Comparison of ENCODE assay signal across 25 cellular contexts in the genomic region with DNA sequence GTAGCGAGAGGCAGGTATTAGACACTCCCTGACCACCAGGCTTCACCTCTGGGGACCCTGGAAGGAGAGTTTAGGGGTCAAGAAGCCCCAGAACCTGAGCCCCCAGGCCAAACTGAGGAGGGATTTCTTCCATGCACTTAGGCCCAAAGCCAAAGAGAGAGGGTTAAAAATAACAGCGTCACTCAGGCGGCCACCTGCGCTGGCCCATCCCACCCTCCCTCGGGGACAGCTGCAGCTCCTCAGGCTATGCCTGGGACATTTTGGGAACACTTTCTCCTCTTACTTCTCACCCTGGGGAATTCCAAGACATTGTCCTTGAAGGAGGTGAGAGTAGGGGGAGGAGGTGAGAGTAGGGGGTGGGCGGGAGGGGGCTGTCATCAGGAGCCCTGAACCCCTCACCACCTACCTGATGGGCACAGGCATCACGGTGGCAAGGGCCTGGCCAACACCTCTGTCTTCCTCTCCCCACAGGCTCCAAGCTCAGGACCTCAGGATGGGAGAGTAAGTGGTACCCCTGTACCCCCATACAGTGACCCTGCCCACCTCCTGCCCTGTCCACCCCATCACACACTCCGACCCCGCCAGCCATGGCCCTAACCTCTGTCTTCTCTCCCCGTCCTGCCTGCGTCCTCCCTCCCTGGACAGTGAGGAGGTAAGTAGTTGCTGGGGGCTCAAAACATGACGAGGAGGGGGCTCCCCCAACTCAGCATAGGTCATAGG. TPM values are rescaled to one million over a fixed set of nuclear protein-coding genes. Genes with fewer than 3 reads are reported as not detected.
DNase-seq lines count a peak whose midpoint lies in the region; ATAC-seq, FAIRE-seq and TF ChIP-seq lines count a peak whose summit lies in the region.
"Had no signal": no experiment of that assay in that cellular context is flagged by ENCODE, and none has a peak within 500 bp of the region (broad histone marks: within the 10 kb centered on the region; RNA-seq: fewer than 3 reads in every experiment).

No MANE protein-coding gene starts in this region.

- no peak for FAIRE-seq in GM12878 (lab: Jason Lieb, UNC)

- no peaks in the 10 kb centered on the region for H3K36me3 ChIP-seq in GM12878 (ENCODE audit: control insufficient read depth in 2 of 2, insufficient read depth in 2 of 2, low read length in 1 of 2)
- peaks cover 0 to 7% of the 10 kb centered on the region in 2 donors for H3K36me3 ChIP-seq in psoas muscle (ENCODE audit: insufficient read depth in 1 of 2, low read depth in 1 of 2)
- H3K36me3 ChIP-seq: prostate gland had no signal

- no peaks in the 10 kb centered on the region for H3K36me3 Mint-ChIP-seq in activated CD4-positive, alpha-beta T cell treated with anti-CD3 and anti-CD28 coated beads, Interleukin-2, amount 10 ng/mL, durations not matched to agents 7 days and 5 days (ENCODE audit: low read depth)
- no peaks in the 10 kb centered on the region for H3K36me3 Mint-ChIP-seq in activated naive CD4-positive, alpha-beta T cell treated with anti-CD3 and anti-CD28 coated beads, Interleukin-2, amount 10 ng/mL, durations not matched to agents 7 days and 5 days
- H3K36me3 Mint-ChIP-seq: CD4-positive, CD25-positive, alpha-beta regulatory T cell; WTC11 had no signal

- TF ChIP-seq EP300 in GM12878 (IDR thresholded peaks at IDR 0.05; ENCODE audit: borderline replicate concordance in 1 of 2, control insufficient read depth in 1 of 2, low read depth in 2 of 2, low read length in 2 of 2) = no peak

- no peaks in the 10 kb centered on the region for H3K27me3 Mint-ChIP-seq in activated CD4-positive, alpha-beta T cell treated with anti-CD3 and anti-CD28 coated beads, Interleukin-2, amount 10 ng/mL, durations not matched to agents 7 days and 5 days
- H3K27me3 Mint-ChIP-seq in activated naive CD4-positive, alpha-beta T cell treated with anti-CD3 and anti-CD28 coated beads, Interleukin-2, amount 10 ng/mL, durations not matched to agents 7 days and 5 days = peaks cover 30% of the 10 kb centered on the region
- H3K27me3 Mint-ChIP-seq: CD4-positive, CD25-positive, alpha-beta regulatory T cell; T-helper 17 cell had no signal

- no peak for TF ChIP-seq RAD21 in GM12878 (IDR thresholded peaks at IDR 0.05; ENCODE audit: insufficient read depth, low read depth, low read length)

- no peaks in the 10 kb centered on the region for H4K20me1 ChIP-seq in GM12878 (ENCODE audit: control insufficient read depth, insufficient read depth)

- H3K27me3 ChIP-seq in GM12878 (replicated peaks in 1 of 2; ENCODE audit: control insufficient read depth in 2 of 2, insufficient read depth in 2 of 2, low read length in 1 of 2) (no peaks in the 10 kb centered on the region; a peak in 1 of 4 replicates), psoas muscle (ENCODE audit: insufficient read depth in 3 of 3, low read length in 2 of 3) (no peaks in the 10 kb centered on the region)

- no TSS peak for BruUV-seq in GM12878 (replicated peaks; lab: Mats Ljungman, UMichigan)

- POLR2A ChIA-PET in activated CD4-positive, alpha-beta T cell treated with anti-CD3 and anti-CD28 coated beads, Interleukin-2, amount 10 ng/mL, durations not matched to agents 7 days and 5 days (lab: Charles Lee) = no interaction called here
- POLR2A ChIA-PET in GM12878 (lab: Charles Lee) = interaction anchor here (1.0 kb wide), 1 partner anchor 11 kb away, joined by 4 read pairs; no protein-coding TSS in a partner anchor

- intact Hi-C loops in GM12878 (cut with micrococcal nuclease; ENCODE audit: unreplicated experiment) (loop anchor here (2.0 to 5.0 kb wide), 2 partner anchors 48 to 79 kb away; partner anchors contain the start of gene TNNT3), psoas muscle (cut with DNase I) (loop anchor here (5.0 to 10.0 kb wide), 3 partner anchors 43 to 313 kb away; no protein-coding TSS in a partner anchor)

- H3K9ac ChIP-seq in GM12878 (ENCODE audit: control insufficient read depth, insufficient read depth, low read length) = no peak overlapping the region

- H3K4me2 ChIP-seq in GM12878 (ENCODE audit: control insufficient read depth, insufficient read depth) = peak overlapping the region; percentile 44; the same call in 1 of the 2 replicates
- H3K4me2 ChIP-seq: GM23338 had no signal

- no peak for TF ChIP-seq POLR2A in GM12878 (IDR thresholded peaks at IDR 0.05; ENCODE audit: low read depth, low read length)

- H3K4me3 Mint-ChIP-seq in activated CD4-positive, alpha-beta T cell treated with anti-CD3 and anti-CD28 coated beads, Interleukin-2, amount 10 ng/mL, durations not matched to agents 7 days and 5 days = no peak overlapping the region
- no peak overlapping the region for H3K4me3 Mint-ChIP-seq in activated naive CD4-positive, alpha-beta T cell treated with anti-CD3 and anti-CD28 coated beads, Interleukin-2, amount 10 ng/mL, durations not matched to agents 7 days and 5 days
- H3K4me3 Mint-ChIP-seq: GM23338, nephron progenitor cell, T-helper 17 cell, WTC11 had no signal

- RAD21 ChIA-PET in GM12878 (lab: Charles Lee; ENCODE audit: unreplicated experiment) = interaction anchor here (0.8 to 2.0 kb wide), 4 partner anchors 11 to 162 kb away, joined by 5 to 12 read pairs (median 9); partner anchors contain the start of gene LSP1

- H3K4me1 Mint-ChIP-seq in activated CD4-positive, alpha-beta T cell treated with anti-CD3 and anti-CD28 coated beads, Interleukin-2, amount 10 ng/mL, durations not matched to agents 7 days and 5 days = peaks cover 28% of the 10 kb centered on the region
- H3K4me1 Mint-ChIP-seq in activated naive CD4-positive, alpha-beta T cell treated with anti-CD3 and anti-CD28 coated beads, Interleukin-2, amount 10 ng/mL, durations not matched to agents 7 days and 5 days = peaks cover 25% of the 10 kb centered on the region
- H3K4me1 Mint-ChIP-seq: GM23338, WTC11 had no signal

- H3K27ac Mint-ChIP-seq in activated CD4-positive, alpha-beta T cell treated with anti-CD3 and anti-CD28 coated beads, Interleukin-2, amount 10 ng/mL, durations not matched to agents 7 days and 5 days = peak overlapping the region; percentile 74
- H3K27ac Mint-ChIP-seq in activated naive CD4-positive, alpha-beta T cell treated with anti-CD3 and anti-CD28 coated beads, Interleukin-2, amount 10 ng/mL, durations not matched to agents 7 days and 5 days = no peak overlapping the region
- H3K27ac Mint-ChIP-seq: activated T-helper 2 cell treated with anti-CD3 and anti-CD28 coated beads, Interferon-gamma antibody, Interleukin-2, Interleukin-4, amounts not matched to agents 10 μg/mL and 5 μg/mL and 100 μg/mL, durations not matched to agents 14 hours and 24 hours and 36 hours; GM23338; nephron progenitor cell; T-helper 17 cell; WTC11 had no signal

- TF ChIP-seq CTCF in GM12878 (IDR thresholded peaks at IDR 0.05 in 2 of 3, conservative IDR thresholded peaks at IDR 0.05 in 1 of 3; ENCODE audit: control insufficient read depth in 2 of 3, extremely low read depth in 1 of 3, insufficient read depth in 1 of 3, low read depth in 3 of 3, low read length in 3 of 3) = no peak
- TF ChIP-seq CTCF in psoas muscle (IDR thresholded peaks at IDR 0.05) = no peak
- TF ChIP-seq CTCF in GM13977 (IDR thresholded peaks at IDR 0.05; ENCODE audit: extremely low read depth, insufficient read depth, missing control alignments) = no peak

- in situ Hi-C loops in GM12878 (cut with MboI) = no loop called here
- in situ Hi-C loops in GM13977 (cut with MboI; ENCODE audit: low pct_unique_long_range_greater_than_20kb, low sequenced_read_pairs, unreplicated experiment) = no loop called here

- no peak for DNase-seq in activated CD4-positive, alpha-beta T cell treated with anti-CD3 and anti-CD28 coated beads, Interleukin-2, amount 10 ng/mL, durations not matched to agents 7 days and 5 days
- DNase-seq in activated CD4-positive, alpha-beta T cell treated with anti-CD3 and anti-CD28 coated beads, Interleukin-2, amount 50 U/mL, for 4 hours = no peak
- DNase-seq in GM12878 (ENCODE audit: low read depth, low spot score) (no peak), psoas muscle (peak in 1 of 2 donors; percentile 81), GM13977 (ENCODE audit: low spot score) (no peak), pons (ENCODE audit: low spot score) (no peak)
- no peak for DNase-seq in activated naive CD4-positive, alpha-beta T cell treated with anti-CD3 and anti-CD28 coated beads, Interleukin-2, amount 10 ng/mL, durations not matched to agents 7 days and 5 days
- DNase-seq: amniotic stem cell; DMS79; effector memory CD4-positive, alpha-beta T cell; IMR-90; NCI-H2029; NCI-H446 treated with DMSO at 0.1 percent for 48 hours; nephron progenitor cell; stimulated activated naive CD4-positive, alpha-beta T cell; T-helper 17 cell; trophoblast cell had no signal

- H3K9me3 Mint-ChIP-seq in activated CD4-positive, alpha-beta T cell treated with anti-CD3 and anti-CD28 coated beads, Interleukin-2, amount 10 ng/mL, durations not matched to agents 7 days and 5 days = no peaks in the 10 kb centered on the region
- no peaks in the 10 kb centered on the region for H3K9me3 Mint-ChIP-seq in activated naive CD4-positive, alpha-beta T cell treated with anti-CD3 and anti-CD28 coated beads, Interleukin-2, amount 10 ng/mL, durations not matched to agents 7 days and 5 days
- H3K9me3 Mint-ChIP-seq: activated T-helper 2 cell treated with anti-CD3 and anti-CD28 coated beads, Interferon-gamma antibody, Interleukin-2, Interleukin-4, amounts not matched to agents 10 μg/mL and 5 μg/mL and 100 μg/mL, durations not matched to agents 14 hours and 24 hours and 36 hours; CD4-positive, CD25-positive, alpha-beta regulatory T cell; GM23338; nephron progenitor cell; WTC11 had no signal

- ATAC-seq in GM21576 (IDR thresholded peaks at IDR 0.05; ENCODE audit: unreplicated experiment) (peak; percentile 6), GM12878 (no peak), psoas muscle (peak; percentile 33 to 67 (median 56))
- ATAC-seq: GM23338, WTC11 had no signal

- H3K4me3 ChIP-seq in GM12878 = peak overlapping the region; percentile 16; the same call in 1 of the 2 replicates
- H3K4me3 ChIP-seq in psoas muscle = peak overlapping the region; percentile 72
- H3K4me3 ChIP-seq: GM23338, prostate gland had no signal

- 38% methylated on average over 10 of the region's 12 CpGs for WGBS in GM12878 (ENCODE audit: insufficient coverage, insufficient replicate concordance, low lambda C conversion rate, missing lambda C conversion rate)
- 39 to 62% (median 45%) methylated on average over 12 of the region's 12 CpGs for WGBS in psoas muscle, 3 donors

- H3K4me1 ChIP-seq in GM12878 (ENCODE audit: control insufficient read depth, insufficient read depth, low read length) = peaks cover 20% of the 10 kb centered on the region
- H3K4me1 ChIP-seq in psoas muscle = peaks cover 11% of the 10 kb centered on the region
- H3K4me1 ChIP-seq: prostate gland had no signal

- no peak overlapping the region for H2AFZ ChIP-seq in GM12878 (ENCODE audit: control insufficient read depth, low read depth, low read length)
- H2AFZ ChIP-seq: GM23338 had no signal

- H3K27ac ChIP-seq in GM12878 (ENCODE audit: control insufficient read depth, insufficient read depth) = no peak overlapping the region
- H3K27ac ChIP-seq in psoas muscle = peak overlapping the region; percentile 93
- H3K27ac ChIP-seq: prostate gland had no signal

- H3K9me3 ChIP-seq in GM12878 (replicated peaks; ENCODE audit: control insufficient read depth, insufficient read depth, low read length) (no peaks in the 10 kb centered on the region), psoas muscle (no peaks in the 10 kb centered on the region)
- H3K9me3 ChIP-seq: prostate gland had no signal

- CTCF ChIA-PET in activated CD4-positive, alpha-beta T cell treated with anti-CD3 and anti-CD28 coated beads, Interleukin-2, amount 10 ng/mL, durations not matched to agents 7 days and 5 days (lab: Charles Lee) = no interaction called here
- CTCF ChIA-PET in GM12878 (lab: Yijun Ruan, JAX) = interaction anchor here (0.6 to 1.4 kb wide), 5 partner anchors 11 to 312 kb away, joined by 3 to 8 read pairs (median 3); partner anchors contain the start of gene LSP1
- CTCF ChIA-PET in activated naive CD4-positive, alpha-beta T cell treated with anti-CD3 and anti-CD28 coated beads, Interleukin-2, amount 10 ng/mL, durations not matched to agents 7 days and 5 days (lab: Charles Lee) = interaction anchor here (1.3 to 1.7 kb wide), 4 partner anchors 10 to 312 kb away, joined by 3 to 7 read pairs (median 6); no protein-coding TSS in a partner anchor

- no peaks in the 10 kb centered on the region for H3K79me2 ChIP-seq in GM12878 (ENCODE audit: control insufficient read depth, insufficient read depth, low read length)

- SMC1A ChIA-PET in GM12878 (lab: Charles Lee; ENCODE audit: uncharacterized antibody, unreplicated experiment) = interaction anchor here (1.3 to 1.4 kb wide), 2 partner anchors 11 to 78 kb away, joined by 3 to 4 read pairs; no protein-coding TSS in a partner anchor

RNA-seq across cellular contexts. Expression of gene TNNI2, which starts 0.6 kb away (rescaled TPM):
- not detected for total RNA-seq in activated CD4-positive, alpha-beta T cell treated with anti-CD3 and anti-CD28 coated beads, Interleukin-2, amount 10 ng/mL, durations not matched to agents 7 days and 5 days
- total RNA-seq in GM12878 (2013; cell fraction: nucleolus; rRNA removed) = not detected in 2 replicates
- total RNA-seq in GM12878 (2014; rRNA removed) = 0.76 and 0.79 TPM in 2 replicates
- 0.37 TPM in 1 of 2 replicates, not detected in the other for total RNA-seq in GM12878 (2014; rRNA removed; fragmentation: Illumina TruSeq; extraction: Trizol)
- total RNA-seq in GM12878 (2021) = 0.38 and 0.61 TPM in 2 replicates
- polyA plus RNA-seq in GM12878 (2011; ENCODE audit: low read depth) = not detected
- polyA plus RNA-seq in GM12878 (2011; rRNA removed) = 0.35 TPM in 1 of 2 replicates, not detected in the other
- polyA plus RNA-seq in GM12878 (2011; cell fraction: cytosol; rRNA removed) = 0.17 and 0.24 TPM in 2 replicates
- polyA plus RNA-seq in GM12878 (2011; cell fraction: nucleus; rRNA removed) = 0.57 and 0.87 TPM in 2 replicates
- polyA plus RNA-seq in GM12878 (2012) = 0.72 and 0.80 TPM in 2 replicates
- not detected in 2 replicates for polyA plus RNA-seq in GM12878 (2014; fragmentation: Illumina TruSeq; extraction: Trizol)
- under 1 TPM; 0.14 to 0.33 TPM for polyA plus RNA-seq in GM12878 (2014; fragmentation: Nextera tagmentation; extraction: Ambion mirVana)
- polyA plus RNA-seq in GM12878 (2014; rRNA removed) = 0.37 and 0.56 TPM in 2 replicates
- polyA plus RNA-seq in GM12878 (2016; fragmentation: Nextera tagmentation; extraction: Ambion mirVana) = not detected
- 1.1 TPM in 1 of 2 replicates, not detected in the other for polyA minus RNA-seq in GM12878 (2011; rRNA and poly(A)+ RNA removed)
- not detected in 2 replicates for polyA minus RNA-seq in GM12878 (2011; cell fraction: cytosol; rRNA and poly(A)+ RNA removed)
- not detected in 2 replicates for polyA minus RNA-seq in GM12878 (2011; cell fraction: nucleus; rRNA and poly(A)+ RNA removed)
- 1,000 to 10,000 TPM in 3 of 4 donors, 100 to 1,000 TPM in 1; 985 to 3,047 (median 2,750) TPM for total RNA-seq in psoas muscle
- 1,000 to 10,000 TPM; 1,614 to 6,537 (median 3,259) TPM for polyA plus RNA-seq in psoas muscle
- total RNA-seq: A673; CD4-positive, CD25-positive, alpha-beta regulatory T cell; GM23338; IMR-90; lung microvascular endothelial cell; T-helper 17 cell; WTC11 had no signal
- polyA plus RNA-seq: CD4-positive, CD25-positive, alpha-beta regulatory T cell; GM23338; IMR-90 had no signal

RNA-seq across cellular contexts. Expression of gene SYT8, which starts 4.6 kb away (rescaled TPM):
- total RNA-seq in activated CD4-positive, alpha-beta T cell treated with anti-CD3 and anti-CD28 coated beads, Interleukin-2, amount 10 ng/mL, durations not matched to agents 7 days and 5 days = not detected
- total RNA-seq in GM12878 (2013; cell fraction: nucleolus; rRNA removed) = not detected in 2 replicates
- total RNA-seq in GM12878 (2014; rRNA removed) = not detected in 2 replicates
- total RNA-seq in GM12878 (2014; rRNA removed; fragmentation: Illumina TruSeq; extraction: Trizol) = not detected in 2 replicates
- 0.19 TPM in 1 of 2 replicates, not detected in the other for total RNA-seq in GM12878 (2021)
- polyA plus RNA-seq in GM12878 (2011; ENCODE audit: low read depth) = 0.16 TPM
- not detected in 2 replicates for polyA plus RNA-seq in GM12878 (2011; rRNA removed)
- 0.09 TPM in 1 of 2 replicates, not detected in the other for polyA plus RNA-seq in GM12878 (2011; cell fraction: cytosol; rRNA removed)
- polyA plus RNA-seq in GM12878 (2011; cell fraction: nucleus; rRNA removed) = 1.3 and 1.4 TPM in 2 replicates
- polyA plus RNA-seq in GM12878 (2012) = 0.16 and 0.46 TPM in 2 replicates
- not detected in 2 replicates for polyA plus RNA-seq in GM12878 (2014; fragmentation: Illumina TruSeq; extraction: Trizol)
- polyA plus RNA-seq in GM12878 (2014; fragmentation: Nextera tagmentation; extraction: Ambion mirVana) = not detected
- polyA plus RNA-seq in GM12878 (2014; rRNA removed) = 0.44 TPM in 1 of 2 replicates, not detected in the other
- not detected for polyA plus RNA-seq in GM12878 (2016; fragmentation: Nextera tagmentation; extraction: Ambion mirVana)
- not detected in 2 replicates for polyA minus RNA-seq in GM12878 (2011; rRNA and poly(A)+ RNA removed)
- polyA minus RNA-seq in GM12878 (2011; cell fraction: cytosol; rRNA and poly(A)+ RNA removed) = not detected in 2 replicates
- 0.19 TPM in 1 of 2 replicates, not detected in the other for polyA minus RNA-seq in GM12878 (2011; cell fraction: nucleus; rRNA and poly(A)+ RNA removed)
- total RNA-seq in psoas muscle = under 1 TPM in 1 of 4 donors, not detected in 3; 0.28 TPM
- polyA plus RNA-seq in psoas muscle = under 1 TPM in 2 of 3 donors, not detected in 1; 0.04 to 0.06 TPM
- total RNA-seq: A673; activated T-helper 2 cell treated with anti-CD3 and anti-CD28 coated beads, Interferon-gamma antibody, Interleukin-2, Interleukin-4, amounts not matched to agents 10 μg/mL and 5 μg/mL and 100 μg/mL, durations not matched to agents 14 hours and 24 hours and 36 hours; CD4-positive, CD25-positive, alpha-beta regulatory T cell; GM23338; IMR-90; lung microvascular endothelial cell; T-helper 17 cell had no signal
- polyA plus RNA-seq: CD4-positive, CD25-positive, alpha-beta regulatory T cell; GM23338; IMR-90 had no signal

RNA-seq across cellular contexts. Expression of gene LSP1, which starts 13.5 kb away (rescaled TPM):
- 100 to 1,000 TPM; 668 to 687 TPM for total RNA-seq in activated CD4-positive, alpha-beta T cell treated with anti-CD3 and anti-CD28 coated beads, Interleukin-2, amount 10 ng/mL, durations not matched to agents 7 days and 5 days
- total RNA-seq in GM12878 (2013; cell fraction: nucleolus; rRNA removed) = 108 and 116 TPM in 2 replicates
- total RNA-seq in GM12878 (2014; rRNA removed) (374 and 409 TPM in 2 replicates), GM12878 (2014; rRNA removed; fragmentation: Illumina TruSeq; extraction: Trizol) (152 and 171 TPM in 2 replicates), GM12878 (2021) (478 and 488 TPM in 2 replicates), psoas muscle (10 to 100 TPM; 14.4 to 27.1 (median 19.1) TPM)
- polyA plus RNA-seq in GM12878 (2011; ENCODE audit: low read depth) = 194 TPM
- polyA plus RNA-seq in GM12878 (2011; rRNA removed) (156 and 283 TPM in 2 replicates), GM12878 (2014; fragmentation: Illumina TruSeq; extraction: Trizol) (109 and 328 TPM in 2 replicates), GM12878 (2014; fragmentation: Nextera tagmentation; extraction: Ambion mirVana) (10 to 100 TPM; 19.2 to 34.2 TPM), GM12878 (2014; rRNA removed) (411 and 535 TPM in 2 replicates), GM12878 (2016; fragmentation: Nextera tagmentation; extraction: Ambion mirVana) (100 to 1,000 TPM; 442 to 487 TPM), psoas muscle (10 to 100 TPM in 1 of 3 donors, 1 to 10 TPM in 2; 7.5 to 11.5 (median 9.4) TPM)
- 242 and 323 TPM in 2 replicates for polyA plus RNA-seq in GM12878 (2011; cell fraction: cytosol; rRNA removed)
- polyA plus RNA-seq in GM12878 (2011; cell fraction: nucleus; rRNA removed) = 182 and 199 TPM in 2 replicates
- 365 and 472 TPM in 2 replicates for polyA plus RNA-seq in GM12878 (2012)
- polyA minus RNA-seq in GM12878 (2011; rRNA and poly(A)+ RNA removed) = 57.7 and 106 TPM in 2 replicates
- 52.5 and 54.1 TPM in 2 replicates for polyA minus RNA-seq in GM12878 (2011; cell fraction: cytosol; rRNA and poly(A)+ RNA removed)
- 14.3 and 28.3 TPM in 2 replicates for polyA minus RNA-seq in GM12878 (2011; cell fraction: nucleus; rRNA and poly(A)+ RNA removed)
- total RNA-seq: A673, GM23338, IMR-90, lung microvascular endothelial cell had no signal
- polyA plus RNA-seq: IMR-90 had no signal

RNA-seq across cellular contexts. Expression of gene PRR33, which starts 52.3 kb away (rescaled TPM):
- total RNA-seq in activated CD4-positive, alpha-beta T cell treated with anti-CD3 and anti-CD28 coated beads, Interleukin-2, amount 10 ng/mL, durations not matched to agents 7 days and 5 days = under 1 TPM in 1 of 2 experiments, not detected in 1; 0.05 TPM
- not detected in 2 replicates for total RNA-seq in GM12878 (2013; cell fraction: nucleolus; rRNA removed)
- total RNA-seq in GM12878 (2014; rRNA removed) (not detected in 2 replicates), GM12878 (2014; rRNA removed; fragmentation: Illumina TruSeq; extraction: Trizol) (not detected in 2 replicates), GM12878 (2021) (not detected in 2 replicates), psoas muscle (1 to 10 TPM; 1.6 to 8.9 (median 2.4) TPM)
- 3.0 TPM for polyA plus RNA-seq in GM12878 (2011; ENCODE audit: low read depth)
- polyA plus RNA-seq in GM12878 (2011; rRNA removed) (not detected in 2 replicates), GM12878 (2014; fragmentation: Illumina TruSeq; extraction: Trizol) (not detected in 2 replicates), GM12878 (2014; fragmentation: Nextera tagmentation; extraction: Ambion mirVana) (under 1 TPM in 1 of 2 experiments, not detected in 1; 0.02 TPM), GM12878 (2014; rRNA removed) (0.03 TPM in 2 replicates), GM12878 (2016; fragmentation: Nextera tagmentation; extraction: Ambion mirVana) (1 to 10 TPM in 1 of 2 experiments, under 1 TPM in 1; 0.74 to 1.0 TPM), psoas muscle (under 1 TPM; 0.16 to 1.00 (median 0.61) TPM)
- 0.01 TPM in 1 of 2 replicates, not detected in the other for polyA plus RNA-seq in GM12878 (2011; cell fraction: cytosol; rRNA removed)
- not detected in 2 replicates for polyA plus RNA-seq in GM12878 (2011; cell fraction: nucleus; rRNA removed)
- polyA plus RNA-seq in GM12878 (2012) = 6.1 and 10.8 TPM in 2 replicates
- polyA minus RNA-seq in GM12878 (2011; rRNA and poly(A)+ RNA removed) = not detected in 2 replicates
- polyA minus RNA-seq in GM12878 (2011; cell fraction: cytosol; rRNA and poly(A)+ RNA removed) = not detected in 2 replicates
- not detected in 2 replicates for polyA minus RNA-seq in GM12878 (2011; cell fraction: nucleus; rRNA and poly(A)+ RNA removed)
- total RNA-seq: A673; CD4-positive, CD25-positive, alpha-beta regulatory T cell; GM23338; IMR-90; lung microvascular endothelial cell; T-helper 17 cell; WTC11 had no signal
- polyA plus RNA-seq: GM23338, IMR-90 had no signal

Comparison
In these comparisons a context has a peak if more than half of its experiments do, and no peak if none do; other contexts are left out.
1. RNA of gene TNNI2, which starts 0.6 kb away (total RNA-seq): 985 to 3,047 TPM in psoas muscle; 0.37 to 0.79 TPM in GM12878 and not detected in activated CD4-positive, alpha-beta T cell treated with anti-CD3 and anti-CD28 coated beads, Interleukin-2, amount 10 ng/mL, durations not matched to agents 7 days and 5 days; every median in the first group is over 100 times any median in the second.